In genomic region chr19:3323704-3324103, GRCh38 we compare ENCODE assay signal across 6 cellular contexts.
"Had no signal": no experiment of that assay in that cellular context is flagged by ENCODE, and none has a peak within 500 bp of the region (broad histone marks: within the 10 kb centered on the region; RNA-seq: fewer than 3 reads in every experiment).

No MANE protein-coding gene starts in this region.

- H3K36me3 ChIP-seq: HAP-1 had no signal

- H3K4me2 ChIP-seq: KMS-11 had no signal

- H3K27ac ChIP-seq: GM23248, HL-60, KMS-11 had no signal

- H2AFZ ChIP-seq: GM23248 had no signal

- H3K9ac ChIP-seq: GM23248, KMS-11 had no signal

- H3K4me1 ChIP-seq: HAP-1 had no signal

- H3K4me3 ChIP-seq: GM23248, HAP-1 had no signal

- DNase-seq: GM23248, GOT3, IMR-90 had no signal

- H3K9me3 ChIP-seq: HAP-1 had no signal
